17 cellular contexts compared by ENCODE assay signal in the genomic region with DNA sequence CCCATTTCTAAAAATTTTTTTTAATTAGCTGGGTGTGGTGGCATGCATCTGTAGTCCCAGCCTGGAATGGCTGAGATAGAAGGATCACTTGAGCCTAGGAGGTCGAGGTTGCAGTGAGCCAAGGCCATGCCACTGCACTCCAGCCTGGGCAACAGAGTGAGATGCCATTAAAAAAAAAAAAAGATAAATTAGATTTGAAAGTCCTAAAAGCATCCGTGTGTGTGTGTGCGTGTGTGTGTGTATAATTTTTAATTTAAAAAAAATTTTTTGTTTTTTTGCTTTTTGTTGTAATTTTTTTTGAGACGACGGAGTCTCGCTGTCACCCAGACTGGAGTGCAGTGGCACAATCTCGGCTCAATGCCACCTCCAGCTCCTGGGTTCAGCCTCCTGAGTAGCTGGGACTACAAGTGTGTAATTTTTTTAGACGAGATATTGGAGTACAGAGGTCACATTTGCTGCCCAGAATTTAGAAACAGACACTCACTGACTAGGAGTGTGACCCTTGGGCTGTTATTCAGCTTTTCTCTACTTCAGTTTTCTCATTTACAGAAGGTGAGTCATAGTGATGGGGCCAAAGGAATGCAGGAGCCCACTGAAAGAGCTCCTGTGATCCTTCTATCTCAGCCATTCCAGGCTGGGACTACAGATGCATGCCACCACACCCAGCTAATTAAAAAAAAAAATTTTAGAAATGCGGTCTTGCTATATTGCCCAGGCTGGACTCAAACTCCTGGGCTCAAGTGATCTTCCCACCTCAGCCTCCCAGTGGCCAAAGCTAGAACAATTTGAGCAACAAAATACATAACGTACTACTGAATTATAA. TPM values are rescaled to one million over a fixed set of nuclear protein-coding genes. Genes with fewer than 3 reads are reported as not detected.
A peak's percentile ranks its signal among the peaks of the same experiment; 100 is the strongest.
DNase-seq lines count a peak whose midpoint lies in the region; ATAC-seq and TF ChIP-seq lines count a peak whose summit lies in the region.
"Had no signal": no experiment of that assay in that cellular context is flagged by ENCODE, and none has a peak within 500 bp of the region (broad histone marks: within the 10 kb centered on the region; RNA-seq: fewer than 3 reads in every experiment).

No MANE protein-coding gene starts in this region.

- TF ChIP-seq CTCF in AG10803 (conservative IDR thresholded peaks at IDR 0.05; ENCODE audit: low read length) (peak; percentile 21; the same call in 1 of the 2 replicates), HFFc6 (IDR thresholded peaks at IDR 0.05) (peak; percentile 65)

- peaks cover 10% of the 10 kb centered on the region for H3K27me3 Mint-ChIP-seq in HFFc6 (ENCODE audit: insufficient read depth)

- peak; percentile 59 for DNase-seq in AG10803 (ENCODE audit: low read depth)
- DNase-seq in HFFc6, result peak; percentile 85
- peak; percentile 79 for DNase-seq in SW480 (ENCODE audit: low spot score)
- peak; percentile 42 for DNase-seq in iris pigment epithelial cell (ENCODE audit: low read depth)
- DNase-seq in SW 1271 (lab: John Stamatoyannopoulos, UW), result no peak
- DNase-seq in effector CD4-positive, alpha-beta T cell, result no peak
- no peak for DNase-seq in NAMALWA (ENCODE audit: low spot score)
- DNase-seq: activated CD4-positive, CD25-positive, alpha-beta regulatory T cell treated with anti-CD3 and anti-CD28 coated beads, Interleukin-2, amount 50 U/mL, for 72 hours; activated naive CD4-positive, alpha-beta T cell treated with anti-CD3 and anti-CD28 coated beads, Interleukin-2, amount 50 U/mL, for 16 hours; DMS79; effector memory CD8-positive, alpha-beta T cell; kidney; stomach had no signal

- peaks cover 38% of the 10 kb centered on the region for H3K4me1 Mint-ChIP-seq in HFFc6 (ENCODE audit: low read depth)

- no peak overlapping the region; the same call in 1 of the 2 replicates for H3K27ac Mint-ChIP-seq in HFFc6
- H3K27ac Mint-ChIP-seq: effector memory CD8-positive, alpha-beta T cell had no signal

- ATAC-seq in HG03378 (IDR thresholded peaks at IDR 0.05; ENCODE audit: unreplicated experiment), result no peak
- ATAC-seq: effector memory CD8-positive, alpha-beta T cell had no signal

- H3K9me3 Mint-ChIP-seq in HFFc6, result no peaks in the 10 kb centered on the region; the same call in 1 of the 2 replicates
- H3K9me3 Mint-ChIP-seq: effector memory CD8-positive, alpha-beta T cell had no signal

- H3K36me3 Mint-ChIP-seq in HFFc6 (ENCODE audit: low read depth), result no peaks in the 10 kb centered on the region; the same call in 1 of the 2 replicates

- no peak overlapping the region for H3K4me3 Mint-ChIP-seq in HFFc6
- H3K4me3 Mint-ChIP-seq: effector memory CD8-positive, alpha-beta T cell had no signal

- no peak overlapping the region for H3K4me3 ChIP-seq in AG10803 (ENCODE audit: low read length)
- H3K4me3 ChIP-seq: BLaER1, stomach had no signal

RNA-seq across cellular contexts. Expression of gene TBX4, which starts 25.5 kb away (rescaled TPM):
- under 1 TPM in 3 of 6 experiments, not detected in 3; 0.11 to 0.26 (median 0.18) TPM for total RNA-seq in HFFc6 (2021; fragmentation: NEBNext Ultra II Directional; extraction: Animal tissue kit (Norgen Biotek cat#: 25700))
- total RNA-seq: bronchial epithelial cell, kidney, omental fat pad had no signal

RNA-seq across cellular contexts. Expression of gene TBX2, which starts 27.1 kb away (rescaled TPM):
- total RNA-seq in HFFc6 (2021; fragmentation: NEBNext Ultra II Directional; extraction: Animal tissue kit (Norgen Biotek cat#: 25700)), result 10 to 100 TPM; 42.3 to 71.4 (median 67.3) TPM

Comparison
In these comparisons a context has a peak if more than half of its experiments do, and no peak if none do; other contexts are left out.
1. DNase-seq: peak in AG10803 (single experiment), HFFc6 (single experiment), SW480 (single experiment) and iris pigment epithelial cell (single experiment); none in SW 1271 (0 of 2), effector CD4-positive, alpha-beta T cell (single experiment) and NAMALWA (single experiment).